Comparison of ENCODE assay signal across 2 cellular contexts in genomic region chr12:69252033-69252432, GRCh38.
TF ChIP-seq lines count a peak whose summit lies in the region.

No MANE protein-coding gene starts in this region.

TF ChIP-seq in GM12878, 131 proteins besides CTCF, POLR2A, EP300 and RAD21:
- TF ChIP-seq SRF (IDR thresholded peaks at IDR 0.05; ENCODE audit: low read depth in 2 of 2, low read length in 2 of 2), result no peak
- no peak for TF ChIP-seq PKNOX1 (IDR thresholded peaks at IDR 0.05)
- TF ChIP-seq RELB (IDR thresholded peaks at IDR 0.05; ENCODE audit: low read depth), result no peak
- no peak for TF ChIP-seq CHD4 (IDR thresholded peaks at IDR 0.05)
- no peak for TF ChIP-seq DPF2 (IDR thresholded peaks at IDR 0.05)
- TF ChIP-seq TBL1XR1 (IDR thresholded peaks at IDR 0.05; ENCODE audit: low read depth, low read length), result no peak
- TF ChIP-seq MLLT1 (IDR thresholded peaks at IDR 0.05), result no peak
- no peak for TF ChIP-seq FOS (IDR thresholded peaks at IDR 0.05; ENCODE audit: borderline replicate concordance, extremely low read depth, insufficient read length)
- TF ChIP-seq SUPT20H (IDR thresholded peaks at IDR 0.05; ENCODE audit: borderline replicate concordance, control insufficient read depth, low read depth, low read length), result no peak
- no peak for TF ChIP-seq YBX1 (IDR thresholded peaks at IDR 0.05)
- no peak for TF ChIP-seq BHLHE40 (IDR thresholded peaks at IDR 0.05; ENCODE audit: borderline replicate concordance in 1 of 2, low read depth in 2 of 2, low read length in 1 of 2)
- TF ChIP-seq PAX5 (IDR thresholded peaks at IDR 0.05; ENCODE audit: borderline replicate concordance, low read depth, low read length), result no peak
- no peak for TF ChIP-seq ZNF687 (IDR thresholded peaks at IDR 0.05)
- no peak for TF ChIP-seq KDM1A (IDR thresholded peaks at IDR 0.05; ENCODE audit: borderline replicate concordance)
- TF ChIP-seq MXI1 (IDR thresholded peaks at IDR 0.05; ENCODE audit: low read depth, low read length), result no peak
- TF ChIP-seq FOXM1 (IDR thresholded peaks at IDR 0.05; ENCODE audit: low read depth, low read length), result no peak
- TF ChIP-seq HDAC2 (IDR thresholded peaks at IDR 0.05), result no peak
- no peak for TF ChIP-seq NR2C2 (IDR thresholded peaks at IDR 0.05; ENCODE audit: borderline replicate concordance, control insufficient read depth, insufficient read length, low read depth)

TF ChIP-seq in HepG2, 621 proteins besides CTCF, POLR2A, EP300 and RAD21:
- TF ChIP-seq ZIK1 (CRISPR knock-in tag; IDR thresholded peaks at IDR 0.05; ENCODE audit: borderline replicate concordance, low read depth), result no peak
- TF ChIP-seq ZBTB3 (CRISPR knock-in tag; IDR thresholded peaks at IDR 0.05; ENCODE audit: borderline replicate concordance, low read depth), result no peak
- no peak for TF ChIP-seq PAXIP1 (CRISPR knock-in tag; conservative IDR thresholded peaks at IDR 0.05)
- TF ChIP-seq MTF2 (CRISPR knock-in tag; IDR thresholded peaks at IDR 0.05; ENCODE audit: borderline replicate concordance), result no peak
- TF ChIP-seq TRAFD1 (CRISPR knock-in tag; IDR thresholded peaks at IDR 0.05; ENCODE audit: borderline replicate concordance), result no peak
- TF ChIP-seq RFX1 (IDR thresholded peaks at IDR 0.05), result no peak
- no peak for TF ChIP-seq NFATC3 (CRISPR knock-in tag; IDR thresholded peaks at IDR 0.05)
- TF ChIP-seq TCF7 (IDR thresholded peaks at IDR 0.05; ENCODE audit: low read depth), result no peak
- no peak for TF ChIP-seq RXRA (CRISPR knock-in tag; IDR thresholded peaks at IDR 0.05)
- TF ChIP-seq ZBTB43 (CRISPR knock-in tag; conservative IDR thresholded peaks at IDR 0.05), result no peak
- TF ChIP-seq ZNF362 (CRISPR knock-in tag; IDR thresholded peaks at IDR 0.05; ENCODE audit: borderline replicate concordance), result no peak
